5 cellular contexts compared by ENCODE assay signal in the genomic region with DNA sequence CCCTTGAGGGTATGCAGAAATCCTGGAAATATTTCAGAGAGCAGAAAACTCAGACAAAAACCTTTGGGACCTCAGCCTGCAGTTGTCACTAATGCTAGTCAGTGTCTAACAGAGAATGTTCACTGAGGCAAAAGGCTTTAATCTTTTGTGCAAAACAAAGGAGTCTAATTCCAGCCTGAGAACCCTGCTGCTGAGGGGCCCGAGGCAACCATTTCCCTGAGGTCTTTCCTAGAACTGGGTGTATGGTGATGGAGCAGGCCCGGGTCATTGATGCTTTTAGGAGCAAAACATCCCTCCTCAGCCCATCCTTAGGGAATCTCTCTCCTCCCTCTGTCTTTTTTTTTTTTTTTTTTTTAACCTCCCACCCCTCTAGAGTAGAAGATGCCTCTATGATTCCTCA. TPM values are rescaled to one million over a fixed set of nuclear protein-coding genes. Genes with fewer than 3 reads are reported as not detected.
"Had no signal": no experiment of that assay in that cellular context is flagged by ENCODE, and none has a peak within 500 bp of the region (broad histone marks: within the 10 kb centered on the region; RNA-seq: fewer than 3 reads in every experiment).

No MANE protein-coding gene starts in this region.

RNA-seq across cellular contexts. Expression of a gene that starts 5.7 kb away (rescaled TPM):
- total RNA-seq: GM23338, H1, HepG2, HFFc6, HT1080 had no signal

RNA-seq across cellular contexts. Expression of a gene that starts 49.5 kb away (rescaled TPM):
- total RNA-seq: H1, HepG2, HFFc6, HT1080 had no signal

RNA-seq across cellular contexts. Expression of a gene that starts 51.3 kb away (rescaled TPM):
- total RNA-seq: GM23338, H1, HepG2, HFFc6, HT1080 had no signal
